ENCODE assay signal across 20 cellular contexts in the genomic region with DNA sequence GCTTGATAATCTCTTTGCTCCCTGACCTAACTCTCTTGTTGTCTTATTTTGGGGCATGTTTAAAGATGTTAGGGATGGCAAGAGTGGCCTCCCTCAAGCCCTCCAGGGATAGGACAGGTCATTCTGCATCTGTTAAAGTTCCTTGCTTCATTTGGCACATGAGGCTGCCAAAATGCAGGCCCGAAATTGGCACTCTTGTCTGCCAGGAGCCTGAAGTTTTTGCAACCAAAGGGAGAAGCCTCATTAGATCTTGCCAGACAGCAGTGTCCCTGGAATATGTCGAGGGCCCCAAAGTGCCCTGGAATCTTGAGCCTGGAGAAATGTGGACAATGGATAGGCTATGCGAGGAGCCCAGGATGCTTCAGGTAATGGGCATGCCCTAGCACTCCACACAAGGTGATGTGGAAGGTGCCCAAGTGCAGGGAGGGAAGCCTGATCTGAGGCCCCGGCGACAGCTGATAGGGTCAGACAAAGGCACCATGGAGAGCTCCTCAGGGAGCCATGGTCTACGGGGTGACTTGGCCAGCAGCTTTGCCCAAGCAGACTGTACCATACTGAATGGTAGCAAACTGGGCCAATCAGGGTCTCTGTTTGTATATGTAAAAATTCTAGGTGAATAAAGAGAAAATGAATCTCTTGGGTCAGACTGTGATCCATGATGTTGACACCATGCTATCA.
"Had no signal": no experiment of that assay in that cellular context is flagged by ENCODE, and none has a peak within 500 bp of the region (broad histone marks: within the 10 kb centered on the region; RNA-seq: fewer than 3 reads in every experiment).

No MANE protein-coding gene starts in this region.

- H3K27me3 ChIP-seq: body of pancreas, foreskin keratinocyte had no signal

- H3K27ac ChIP-seq: body of pancreas, epithelial cell of prostate, foreskin keratinocyte, left lung, skin epidermis had no signal

- H3K9me3 ChIP-seq: body of pancreas, left lung had no signal

- H3K36me3 ChIP-seq: left lung had no signal

- FAIRE-seq: kidney had no signal

- ATAC-seq: activated CD8-positive, alpha-beta T cell treated with anti-CD3 and anti-CD28 coated beads, Interleukin-2, amount 10 ng/mL, durations not matched to agents 7 days and 5 days; body of pancreas; effector memory CD8-positive, alpha-beta T cell; foreskin keratinocyte; left lung had no signal

- H3K4me1 ChIP-seq: body of pancreas, foreskin keratinocyte, left lung had no signal

- DNase-seq: activated CD4-positive, alpha-beta T cell treated with anti-CD3 and anti-CD28 coated beads for 48 hours; activated CD4-positive, CD25-positive, alpha-beta regulatory T cell; activated CD8-positive, alpha-beta T cell treated with anti-CD3 and anti-CD28 coated beads, Interleukin-2, amount 10 ng/mL, durations not matched to agents 7 days and 5 days; activated naive CD4-positive, alpha-beta T cell treated with Interleukin-2 at 50 U/mL for 16 hours; activated naive CD8-positive, alpha-beta T cell treated with anti-CD3 and anti-CD28 coated beads, Interleukin-2, amount 10 ng/mL, durations not matched to agents 7 days and 5 days; activated T-cell treated with anti-CD3 and anti-CD28 coated beads, Interleukin-2, amount 50 U/mL, for 24 hours; amygdala; body of pancreas; effector memory CD8-positive, alpha-beta T cell; foreskin keratinocyte; hippocampal formation; kidney; left lung; mammary epithelial cell; midbrain; occipital lobe; posterior cingulate gyrus; T-helper 9 cell had no signal

- H3K4me3 ChIP-seq: body of pancreas, left lung, skin epidermis had no signal
